In genomic region chr2:150485114-150485870, GRCh38 we compare ENCODE assay signal across 8 cellular contexts. TPM values are rescaled to one million over a fixed set of nuclear protein-coding genes. Genes with fewer than 3 reads are reported as not detected.
A peak's percentile ranks its signal among the peaks of the same experiment; 100 is the strongest.
DNase-seq lines count a peak whose midpoint lies in the region; ATAC-seq and TF ChIP-seq lines count a peak whose summit lies in the region.

No MANE protein-coding gene starts in this region.

- TF ChIP-seq CTCF in lung (IDR thresholded peaks at IDR 0.05; ENCODE audit: control extremely low read depth, extremely low read depth) (no peak), tibial nerve (IDR thresholded peaks at IDR 0.05) (peak; percentile 16 to 41 (median 25))

- DNase-seq in DMS79 (lab: John Stamatoyannopoulos, UW): peak; percentile 88
- peak; percentile 70 for DNase-seq in NCI-H774 (lab: John Stamatoyannopoulos, UW)
- peak; percentile 83 for DNase-seq in lung (ENCODE audit: low spot score)
- peak; percentile 45 to 49 for DNase-seq in tibial nerve (ENCODE audit: low spot score in 2 of 2)
- no peak for DNase-seq in activated effector memory CD4-positive, alpha-beta T cell treated with anti-CD3 and anti-CD28 coated beads, Interleukin-2, amount 50 U/mL, for 16 hours

- peak in 1 of 2 donors; percentile 43 for TF ChIP-seq POLR2A in tibial nerve (IDR thresholded peaks at IDR 0.05)

- peak; percentile 33 for ATAC-seq in HG02588 (IDR thresholded peaks at IDR 0.05; ENCODE audit: unreplicated experiment)
- peak; percentile 35 for ATAC-seq in lung (ENCODE audit: insufficient read depth, low FRiP score)
- ATAC-seq in HG03521 (IDR thresholded peaks at IDR 0.05; ENCODE audit: unreplicated experiment): no peak

- no peaks in the 10 kb centered on the region for H3K9me3 ChIP-seq in endocrine pancreas (ENCODE audit: control insufficient read depth, low read length)
- H3K9me3 ChIP-seq in lung (ENCODE audit: control insufficient read depth in 2 of 2, insufficient read depth in 1 of 2, low read length in 1 of 2): no peaks in the 10 kb centered on the region
- H3K9me3 ChIP-seq in tibial nerve: no peaks in the 10 kb centered on the region

- H3K27ac ChIP-seq in lung (ENCODE audit: low read depth in 1 of 2, low read length in 1 of 2): peak overlapping the region; percentile 84 to 97
- H3K27ac ChIP-seq in tibial nerve: peak overlapping the region; percentile 82 to 99 (median 92)

- H3K27me3 ChIP-seq in endocrine pancreas (ENCODE audit: control insufficient read depth, insufficient read depth, low read length): no peaks in the 10 kb centered on the region
- no peaks in the 10 kb centered on the region for H3K27me3 ChIP-seq in lung (ENCODE audit: control insufficient read depth, insufficient read depth)
- H3K27me3 ChIP-seq in tibial nerve: no peaks in the 10 kb centered on the region

- peak; percentile 12 to 64 for TF ChIP-seq EP300 in tibial nerve (IDR thresholded peaks at IDR 0.05)

- H3K4me1 ChIP-seq in endocrine pancreas (ENCODE audit: control insufficient read depth, insufficient read depth, low read length) (no peaks in the 10 kb centered on the region), lung (ENCODE audit: control insufficient read depth in 2 of 2, insufficient read depth in 2 of 2, low read length in 2 of 2) (peaks cover 4 to 20% of the 10 kb centered on the region in 2 donors), tibial nerve (peaks cover 0 to 47% (median 29%) of the 10 kb centered on the region in 4 donors)

- H3K36me3 ChIP-seq in endocrine pancreas (ENCODE audit: control insufficient read depth, insufficient read depth, low read length) (no peaks in the 10 kb centered on the region), lung (ENCODE audit: control insufficient read depth in 2 of 2, insufficient read depth in 2 of 2, low read length in 2 of 2) (no peaks in the 10 kb centered on the region), tibial nerve (no peaks in the 10 kb centered on the region)

- peak overlapping the region; percentile 90 for H3K9ac ChIP-seq in endocrine pancreas (ENCODE audit: control insufficient read depth, insufficient read depth, low read length)

- H3K4me3 ChIP-seq in endocrine pancreas (ENCODE audit: control insufficient read depth, insufficient read depth, low read length) (peak overlapping the region; percentile 50), lung (peak overlapping the region; percentile 69), tibial nerve (peak overlapping the region; percentile 59 to 94 (median 74))

- WGBS in lung, 2 donors: 1 to 2% methylated on average over 43 of the region's 43 CpGs
- WGBS in tibial nerve, 2 donors: 0% methylated on average over 35 to 42 of the region's 43 CpGs

RNA-seq across cellular contexts. Expression of gene RND3, which starts 2.2 kb away (rescaled TPM):
- 10 to 100 TPM; 42.7 to 43.7 TPM for total RNA-seq in lung
- 10 to 100 TPM; 23.5 to 24.2 TPM for polyA plus RNA-seq in lung
- total RNA-seq in tibial nerve: 10 to 100 TPM; 21.8 to 73.5 (median 26.3) TPM
